In the genomic region with DNA sequence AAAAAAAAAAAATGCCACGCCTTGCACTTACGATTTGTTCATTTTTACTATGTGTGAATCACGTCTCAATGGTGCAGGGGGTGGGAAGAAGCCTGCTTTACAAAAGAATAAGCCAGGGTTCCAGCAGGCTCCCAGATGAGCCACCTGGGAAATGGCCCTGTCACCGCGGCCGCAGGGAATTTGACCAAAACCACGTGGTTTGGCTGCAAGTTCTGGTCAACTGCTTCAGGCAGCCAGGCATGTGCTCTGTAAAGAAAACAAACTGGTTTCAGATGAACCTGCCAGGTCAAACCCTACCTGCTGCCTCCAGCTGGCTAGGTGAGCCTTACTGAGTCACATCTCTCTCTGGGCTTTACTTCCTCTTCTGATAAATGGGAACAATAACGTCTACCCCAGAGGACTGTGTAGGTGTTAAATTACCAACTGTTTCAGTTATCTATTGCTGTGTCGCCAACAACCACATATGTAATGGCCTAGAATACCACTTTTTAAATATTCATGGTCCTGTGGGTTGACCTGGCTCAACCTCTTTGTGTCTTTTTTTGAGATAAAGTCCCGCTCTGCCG, we compare ENCODE assay signal across 2 cellular contexts.
TF ChIP-seq lines count a peak whose summit lies in the region.

No MANE protein-coding gene starts in this region.

TF ChIP-seq in GM12891, 5 proteins besides CTCF, POLR2A, EP300 and RAD21:
- TF ChIP-seq POLR2AphosphoS5 (IDR thresholded peaks at IDR 0.05; ENCODE audit: low read depth, low read length) = no peak
- peak; percentile 65; the same call in 1 of the 2 replicates for TF ChIP-seq POU2F2 (IDR thresholded peaks at IDR 0.05; ENCODE audit: low read depth, low read length)

TF ChIP-seq in H1, 55 proteins besides CTCF, POLR2A, EP300 and RAD21:
- TF ChIP-seq, protein P1, sequence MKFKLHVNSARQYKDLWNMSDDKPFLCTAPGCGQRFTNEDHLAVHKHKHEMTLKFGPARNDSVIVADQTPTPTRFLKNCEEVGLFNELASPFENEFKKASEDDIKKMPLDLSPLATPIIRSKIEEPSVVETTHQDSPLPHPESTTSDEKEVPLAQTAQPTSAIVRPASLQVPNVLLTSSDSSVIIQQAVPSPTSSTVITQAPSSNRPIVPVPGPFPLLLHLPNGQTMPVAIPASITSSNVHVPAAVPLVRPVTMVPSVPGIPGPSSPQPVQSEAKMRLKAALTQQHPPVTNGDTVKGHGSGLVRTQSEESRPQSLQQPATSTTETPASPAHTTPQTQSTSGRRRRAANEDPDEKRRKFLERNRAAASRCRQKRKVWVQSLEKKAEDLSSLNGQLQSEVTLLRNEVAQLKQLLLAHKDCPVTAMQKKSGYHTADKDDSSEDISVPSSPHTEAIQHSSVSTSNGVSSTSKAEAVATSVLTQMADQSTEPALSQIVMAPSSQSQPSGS (IDR thresholded peaks at IDR 0.05; ENCODE audit: low read length) = no peak
- TF ChIP-seq TAF7 (optimal IDR thresholded peaks at IDR 0.05; ENCODE audit: borderline replicate concordance, low read depth, low read length) (no peak), PHF8 (conservative IDR thresholded peaks at IDR 0.05; ENCODE audit: low read depth, low read length) (no peak), RXRA (IDR thresholded peaks at IDR 0.05; ENCODE audit: insufficient read depth, low read depth, low read length) (no peak), SAP30 (IDR thresholded peaks at IDR 0.05; ENCODE audit: insufficient read depth, insufficient replicate concordance, low read length) (no peak), RFX5 (IDR thresholded peaks at IDR 0.05; ENCODE audit: borderline replicate concordance, low read depth, low read length) (no peak), KDM1A (IDR thresholded peaks at IDR 0.05; ENCODE audit: borderline replicate concordance, low read length) (peak; percentile 32; the same call in 1 of the 2 replicates)
- TF ChIP-seq, protein P2, sequence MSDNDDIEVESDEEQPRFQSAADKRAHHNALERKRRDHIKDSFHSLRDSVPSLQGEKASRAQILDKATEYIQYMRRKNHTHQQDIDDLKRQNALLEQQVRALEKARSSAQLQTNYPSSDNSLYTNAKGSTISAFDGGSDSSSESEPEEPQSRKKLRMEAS (IDR thresholded peaks at IDR 0.05) = peak; percentile 78
